In the genomic region with DNA sequence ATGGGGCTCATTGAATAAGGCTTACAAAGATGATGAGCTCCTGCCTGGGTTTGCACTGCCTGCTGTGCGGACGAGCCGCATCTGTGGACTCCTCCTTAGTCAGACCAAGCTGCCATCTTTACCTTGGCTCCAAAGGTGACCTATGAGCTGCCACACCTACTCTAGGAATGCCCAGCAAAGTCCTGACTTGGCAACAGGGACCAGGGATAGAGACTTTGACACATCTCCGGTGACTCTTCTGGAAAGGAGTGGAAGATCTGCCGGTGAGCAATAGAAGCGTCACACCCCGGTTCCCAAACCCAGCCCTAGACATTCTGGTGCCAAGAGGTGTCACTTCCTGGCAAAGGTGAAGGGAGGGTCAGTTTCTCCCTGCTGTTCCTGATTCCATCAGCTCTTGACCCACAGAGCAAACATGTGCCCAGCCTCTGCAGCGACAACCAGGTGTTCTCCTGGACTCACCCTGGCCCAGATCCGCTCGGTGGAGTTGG, we compare ENCODE assay signal across 10 cellular contexts. TPM values are rescaled to one million over a fixed set of nuclear protein-coding genes. Genes with fewer than 3 reads are reported as not detected.
A peak's percentile ranks its signal among the peaks of the same experiment; 100 is the strongest.
DNase-seq lines count a peak whose midpoint lies in the region; ATAC-seq, FAIRE-seq and TF ChIP-seq lines count a peak whose summit lies in the region.
"Had no signal": no experiment of that assay in that cellular context is flagged by ENCODE, and none has a peak within 500 bp of the region (broad histone marks: within the 10 kb centered on the region; RNA-seq: fewer than 3 reads in every experiment).

No MANE protein-coding gene starts in this region.

- no peak for TF ChIP-seq EP300 in A549 (IDR thresholded peaks at IDR 0.05)

- no peaks in the 10 kb centered on the region for H3K27me3 ChIP-seq in Loucy (ENCODE audit: insufficient read depth, low read length, poor library complexity, severe bottlenecking)
- no peaks in the 10 kb centered on the region for H3K27me3 ChIP-seq in body of pancreas
- H3K27me3 ChIP-seq in mesenchymal stem cell (ENCODE audit: control insufficient read depth in 1 of 2, insufficient read depth in 1 of 2, low read length in 2 of 2): peaks cover 47% of the 10 kb centered on the region in 2 experiments

- 71% methylated on average over 10 of the region's 10 CpGs for whole genome bisulfite sequencing in A549 (ENCODE audit: missing lambda C conversion rate)
- WGBS in body of pancreas, 2 donors: 23 to 44% methylated on average over 10 of the region's 10 CpGs
- 86% methylated on average over 10 of the region's 10 CpGs for WGBS in mesenchymal stem cell

- H3K4me2 ChIP-seq in A549 (peak overlapping the region; percentile 52; the same call in 1 of the 3 replicates), Loucy (ENCODE audit: low read depth, low read length, poor library complexity, severe bottlenecking) (no peak overlapping the region), mesenchymal stem cell (ENCODE audit: low read length, poor library complexity, severe bottlenecking) (no peak overlapping the region)

- no peak overlapping the region for H3K14ac ChIP-seq in mesenchymal stem cell (ENCODE audit: low read length in 2 of 2)

- H3K4me1 ChIP-seq in A549 (0 out of 3 replicates have a peak, but pooled peaks cover 4% of the 10 kb centered on the region), Loucy (ENCODE audit: insufficient read depth, low read length, poor library complexity, severe bottlenecking) (peaks cover 3% of the 10 kb centered on the region), body of pancreas (peaks cover 66% of the 10 kb centered on the region), mesenchymal stem cell (ENCODE audit: control insufficient read depth, insufficient read depth, low read depth, low read length) (no peaks in the 10 kb centered on the region)

- H3K79me1 ChIP-seq in mesenchymal stem cell (replicated peaks; ENCODE audit: low read length, poor library complexity, severe bottlenecking): no peaks in the 10 kb centered on the region

- intact Hi-C loops in body of pancreas (cut with DNase I): no loop called here
- intact Hi-C loops in posterior cingulate gyrus (cut with DNase I): loop anchor here (1.0 to 10.0 kb wide), 2 partner anchors 161 to 452 kb away; no protein-coding TSS in a partner anchor

- DNase-seq in A549 (ENCODE audit: low read depth in 1 of 2, low spot score in 1 of 2) (no peak), body of pancreas (peak; percentile 32 to 63 (median 55)), mesenchymal stem cell (no peak), NCI-H1092 treated with DMSO at 0.1 percent for 48 hours (lab: John Stamatoyannopoulos, UW) (no peak), posterior cingulate gyrus (no peak)
- no peak for DNase-seq in activated CD4-positive, alpha-beta T cell treated with anti-CD3 and anti-CD28 coated beads for 1 hour
- DNase-seq: activated gamma-delta T cell had no signal

- no peak overlapping the region for H3K9ac ChIP-seq in Loucy (ENCODE audit: low read depth, low read length, poor library complexity, severe bottlenecking)
- H3K9ac ChIP-seq in mesenchymal stem cell (ENCODE audit: low read length): no peak overlapping the region

- H3K9me3 ChIP-seq in A549 (no peaks in the 10 kb centered on the region), Loucy (ENCODE audit: insufficient read depth, low read depth, low read length) (no peaks in the 10 kb centered on the region), body of pancreas (no peaks in the 10 kb centered on the region), mesenchymal stem cell (ENCODE audit: control insufficient read depth, low read length) (peaks cover 7% of the 10 kb centered on the region)

- H3K4ac ChIP-seq in mesenchymal stem cell (ENCODE audit: low read depth in 1 of 2, low read length in 2 of 2): no peak overlapping the region

- no peak overlapping the region for H2BK12ac ChIP-seq in mesenchymal stem cell (ENCODE audit: low read length in 2 of 2)

- H3K79me2 ChIP-seq in Loucy (ENCODE audit: insufficient read depth, low read length): no peaks in the 10 kb centered on the region

- no peaks in the 10 kb centered on the region for H4K20me1 ChIP-seq in Loucy (ENCODE audit: insufficient read depth, low read length, poor library complexity, severe bottlenecking)

- no peak for TF ChIP-seq RAD21 in A549 (conservative IDR thresholded peaks at IDR 0.05 in 1 of 2, IDR thresholded peaks at IDR 0.05 in 1 of 2)

- no peak overlapping the region for H3K23ac ChIP-seq in mesenchymal stem cell (ENCODE audit: low read length in 2 of 2)

- no peaks in the 10 kb centered on the region for H3K36me3 ChIP-seq in Loucy (ENCODE audit: insufficient read depth, low read length)
- H3K36me3 ChIP-seq in body of pancreas (replicated peaks in 1 of 2; ENCODE audit: insufficient read depth in 1 of 2, low read depth in 2 of 2): no peaks in the 10 kb centered on the region
- no peaks in the 10 kb centered on the region for H3K36me3 ChIP-seq in mesenchymal stem cell (ENCODE audit: control insufficient read depth in 1 of 2, insufficient read depth in 2 of 2, low read depth in 1 of 2, low read length in 2 of 2)

- H3K4me3 ChIP-seq in A549 (no peak overlapping the region), Loucy (ENCODE audit: low read length, poor library complexity, severe bottlenecking) (no peak overlapping the region), body of pancreas (no peak overlapping the region), mesenchymal stem cell (ENCODE audit: insufficient read depth in 1 of 2, low read depth in 1 of 2, low read length in 2 of 2) (no peak overlapping the region)
- H3K4me3 ChIP-seq: SK-N-MC had no signal

- TF ChIP-seq POLR2A in A549 (IDR thresholded peaks at IDR 0.05; ENCODE audit: low read length) (no peak), body of pancreas (IDR thresholded peaks at IDR 0.05) (no peak)

- H2AFZ ChIP-seq in Loucy (ENCODE audit: low read length) (peak overlapping the region; percentile 26; the same call in 1 of the 2 replicates), mesenchymal stem cell (ENCODE audit: low read depth, low read length) (no peak overlapping the region)

- FAIRE-seq in A549 (lab: Jason Lieb, UNC): no peak

- ATAC-seq in A549 (peak in 1 of 2 experiments; percentile 39; a peak in 3 of 6 replicates), body of pancreas (peak; percentile 19), HG03097 (IDR thresholded peaks at IDR 0.05; ENCODE audit: low FRiP score, unreplicated experiment) (no peak)

- H3F3A ChIP-seq in Loucy (ENCODE audit: low read depth): no peaks in the 10 kb centered on the region

- no peak overlapping the region for H2BK5ac ChIP-seq in mesenchymal stem cell (ENCODE audit: low read depth, low read length, poor library complexity, severe bottlenecking)

- no peak overlapping the region for H2BK120ac ChIP-seq in mesenchymal stem cell (ENCODE audit: low read depth, low read length)

- H3K9me2 ChIP-seq in Loucy (replicated peaks; ENCODE audit: low read depth, low read length): no peaks in the 10 kb centered on the region

- no peak overlapping the region for H3K18ac ChIP-seq in mesenchymal stem cell (ENCODE audit: low read depth in 1 of 2, low read length in 2 of 2)

- TF ChIP-seq CTCF in A549 (IDR thresholded peaks at IDR 0.05) (no peak), Loucy (conservative IDR thresholded peaks at IDR 0.05; ENCODE audit: low read length) (no peak), body of pancreas (IDR thresholded peaks at IDR 0.05) (no peak)

- CTCF ChIA-PET in A549 (lab: Yijun Ruan, JAX): interaction anchor here (0.6 to 8.4 kb wide), 13 partner anchors 8 to 609 kb away, joined by 3 to 96 read pairs (median 7); a partner anchor contains a TSS

- H2AK5ac ChIP-seq in mesenchymal stem cell (ENCODE audit: low read length, severe bottlenecking): no peak overlapping the region

- H2BK15ac ChIP-seq in mesenchymal stem cell (ENCODE audit: low read depth, poor library complexity, severe bottlenecking): no peak overlapping the region

- H3K27ac ChIP-seq in A549: no peak overlapping the region
- H3K27ac ChIP-seq in body of pancreas: peak overlapping the region; percentile 84 to 90 (median 88)
- no peak overlapping the region for H3K27ac ChIP-seq in mesenchymal stem cell (ENCODE audit: low read length, poor library complexity, severe bottlenecking)
- H3K27ac ChIP-seq: SK-N-MC had no signal

- H4K91ac ChIP-seq in mesenchymal stem cell (ENCODE audit: low read length): no peak overlapping the region

- peak overlapping the region; percentile 14 for H4K8ac ChIP-seq in mesenchymal stem cell (ENCODE audit: low read length)

- POLR2A ChIA-PET in A549 (lab: Yijun Ruan, JAX): no interaction called here

TF ChIP-seq in A549, 52 proteins besides CTCF, POLR2A, EP300 and RAD21 (continues in another document):
- TF ChIP-seq CHD4 (IDR thresholded peaks at IDR 0.05; ENCODE audit: borderline replicate concordance) (no peak), ZSCAN20 (CRISPR knock-in tag; IDR thresholded peaks at IDR 0.05) (no peak), EHMT2 (IDR thresholded peaks at IDR 0.05; ENCODE audit: low read depth) (no peak), CBX8 (IDR thresholded peaks at IDR 0.05) (no peak), TFCP2L1 (CRISPR knock-in tag; IDR thresholded peaks at IDR 0.05) (no peak), JUN (IDR thresholded peaks at IDR 0.05) (no peak), ESRRA (IDR thresholded peaks at IDR 0.05; ENCODE audit: borderline replicate concordance, low read length) (no peak), HOXB13 (CRISPR knock-in tag; IDR thresholded peaks at IDR 0.05; ENCODE audit: low read depth) (no peak), KDM1A (IDR thresholded peaks at IDR 0.05; ENCODE audit: low read depth) (no peak), NFE2L2 (conservative IDR thresholded peaks at IDR 0.05; ENCODE audit: low read length) (no peak), RCOR1 (IDR thresholded peaks at IDR 0.05; ENCODE audit: low read depth, low read length) (no peak), SMC3 (IDR thresholded peaks at IDR 0.05) (no peak), FOSB (CRISPR knock-in tag; IDR thresholded peaks at IDR 0.05) (no peak)
- TF ChIP-seq, protein P1, sequence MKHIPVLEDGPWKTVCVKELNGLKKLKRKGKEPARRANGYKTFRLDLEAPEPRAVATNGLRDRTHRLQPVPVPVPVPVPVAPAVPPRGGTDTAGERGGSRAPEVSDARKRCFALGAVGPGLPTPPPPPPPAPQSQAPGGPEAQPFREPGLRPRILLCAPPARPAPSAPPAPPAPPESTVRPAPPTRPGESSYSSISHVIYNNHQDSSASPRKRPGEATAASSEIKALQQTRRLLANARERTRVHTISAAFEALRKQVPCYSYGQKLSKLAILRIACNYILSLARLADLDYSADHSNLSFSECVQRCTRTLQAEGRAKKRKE (CRISPR knock-in tag; IDR thresholded peaks at IDR 0.05; ENCODE audit: low read depth): no peak

RNA-seq across cellular contexts. Expression of a gene that starts 50.2 kb away (rescaled TPM):
- 125 and 132 TPM in 2 replicates for polyA plus RNA-seq in A549 (2011; rRNA removed)
- 70.0 and 94.7 TPM in 2 replicates for polyA plus RNA-seq in A549 (2012; cell fraction: cytosol; rRNA removed)
- 45.4 and 53.6 TPM in 2 replicates for polyA plus RNA-seq in A549 (2012; cell fraction: nucleus; rRNA removed)
- 93.1 to 99.6 TPM (median 93.4 TPM) in 3 replicates for polyA plus RNA-seq in A549 (2017; fragmentation: RNase III; extraction: RNeasy Plus Mini Kit Qiagen cat#74134 plus additional on column Dnase treatment)
- polyA minus RNA-seq in A549 (2011; rRNA and poly(A)+ RNA removed): 38.5 and 41.4 TPM in 2 replicates
- total RNA-seq in body of pancreas: 10 to 100 TPM; 54.7 to 94.2 TPM
- polyA plus RNA-seq in mesenchymal stem cell (2013, experiment 1 of 2): 106 TPM
- 107 TPM for polyA plus RNA-seq in mesenchymal stem cell (2013, experiment 2 of 2)

Comparison
In these comparisons a context has a peak if more than half of its experiments do, and no peak if none do; other contexts are left out.
1. DNase-seq: peak in body of pancreas (4 of 4); none in A549 (0 of 2), mesenchymal stem cell (single experiment), NCI-H1092 treated with DMSO at 0.1 percent for 48 hours (single experiment), posterior cingulate gyrus (0 of 10) and activated CD4-positive, alpha-beta T cell treated with anti-CD3 and anti-CD28 coated beads for 1 hour (single experiment).
2. H3K27ac ChIP-seq: peak in body of pancreas (4 of 4); none in A549 (0 of 2) and mesenchymal stem cell (single experiment).